ENCODE assay signal across 31 cellular contexts in genomic region chr17:42488032-42488431, GRCh38.
"Had no signal": no experiment of that assay in that cellular context is flagged by ENCODE, and none has a peak within 500 bp of the region (broad histone marks: within the 10 kb centered on the region; RNA-seq: fewer than 3 reads in every experiment).

No MANE protein-coding gene starts in this region.

- H3K4me1 Mint-ChIP-seq: neural crest cell; stimulated activated memory B cell treated with anti-CD40 and anti-IgM and Interleukin-4, amounts not matched to agents 10 μg/mL and 1 μg/mL and 100 μg/mL, for 72 hours had no signal

- DNase-seq: activated CD4-positive, alpha-beta memory T cell treated with anti-CD3 and anti-CD28 coated beads for 36 hours; activated CD4-positive, alpha-beta T cell treated with anti-CD3 and anti-CD28 coated beads for 4 hours; activated effector memory CD4-positive, alpha-beta T cell treated with anti-CD3 and anti-CD28 coated beads, Interleukin-2, amount 50 U/mL, for 16 hours; activated naive CD4-positive, alpha-beta T cell treated with anti-CD3 and anti-CD28 coated beads, Interleukin-2, amount 50 U/mL, for 16 hours; activated T-cell treated with anti-CD3 and anti-CD28 coated beads for 4 hours; amniotic stem cell; brain microvascular endothelial cell; cortex of kidney; foreskin fibroblast; heart left ventricle; hypothalamus; immature natural killer cell; kidney; left colon; mammary epithelial cell; nucleus accumbens; pancreas; psoas muscle; sigmoid colon; small intestine; stimulated activated CD4-positive, alpha-beta T cell treated with anti-CD3 and anti-CD28 coated beads, Interleukin-4, amount 100 ng/mL, for 4 hours; stimulated activated CD8-positive, alpha-beta memory T cell treated with anti-CD3 and anti-CD28 coated beads, Interleukin-4, amount 100 ng/mL, for 48 hours; stimulated activated naive CD8-positive, alpha-beta T cell treated with anti-CD3 and anti-CD28 coated beads, Interleukin-15, amount 100 ng/mL, for 72 hours; substantia nigra; T-helper 9 cell; uterus had no signal

- H3K9me3 Mint-ChIP-seq: activated CD4-positive, alpha-beta memory T cell treated with anti-CD3 and anti-CD28 coated beads for 36 hours; activated T-helper 1 cell treated with anti-CD3 and anti-CD28 coated beads, Interleukin-12 subunit alpha, Interleukin-12 subunit beta, Interleukin-2, Interleukin-4 antibody, amounts not matched to agents 30 ng/mL and 10 ng/mL and 1 ng/mL, durations not matched to agents 14 hours and 24 hours and 36 hours; neural crest cell; stimulated activated memory B cell treated with anti-CD40 and anti-IgM and Interleukin-4, amounts not matched to agents 10 μg/mL and 1 μg/mL and 100 μg/mL, for 72 hours; stimulated activated naive CD8-positive, alpha-beta T cell treated with anti-CD3 and anti-CD28 coated beads, Interleukin-15, amount 100 ng/mL, for 72 hours; type B pancreatic cell had no signal

- H3K27ac Mint-ChIP-seq: activated CD4-positive, alpha-beta memory T cell treated with anti-CD3 and anti-CD28 coated beads for 36 hours; activated T-helper 1 cell treated with anti-CD3 and anti-CD28 coated beads, Interleukin-12 subunit alpha, Interleukin-12 subunit beta, Interleukin-2, Interleukin-4 antibody, amounts not matched to agents 30 ng/mL and 10 ng/mL and 1 ng/mL, durations not matched to agents 14 hours and 24 hours and 36 hours; immature natural killer cell; stimulated activated memory B cell treated with anti-CD40 and anti-IgM and Interleukin-4, amounts not matched to agents 10 μg/mL and 1 μg/mL and 100 μg/mL, for 72 hours; stimulated activated naive CD8-positive, alpha-beta T cell treated with anti-CD3 and anti-CD28 coated beads, Interleukin-15, amount 100 ng/mL, for 72 hours; type B pancreatic cell had no signal

- ATAC-seq: esophagus mucosa; heart left ventricle; left colon; pancreas; psoas muscle; stimulated activated memory B cell treated with anti-CD40 and anti-IgM and Interleukin-4, amounts not matched to agents 10 μg/mL and 1 μg/mL and 100 μg/mL, for 72 hours; stimulated activated naive CD8-positive, alpha-beta T cell treated with anti-CD3 and anti-CD28 coated beads, Interleukin-15, amount 100 ng/mL, for 72 hours had no signal

- H3K27me3 Mint-ChIP-seq: stimulated activated memory B cell treated with anti-CD40 and anti-IgM and Interleukin-4, amounts not matched to agents 10 μg/mL and 1 μg/mL and 100 μg/mL, for 72 hours; stimulated activated naive CD8-positive, alpha-beta T cell treated with anti-CD3 and anti-CD28 coated beads, Interleukin-15, amount 100 ng/mL, for 72 hours; type B pancreatic cell had no signal

- H3K4me3 Mint-ChIP-seq: activated CD4-positive, alpha-beta memory T cell treated with anti-CD3 and anti-CD28 coated beads for 36 hours; activated T-helper 1 cell treated with anti-CD3 and anti-CD28 coated beads, Interleukin-12 subunit alpha, Interleukin-12 subunit beta, Interleukin-2, Interleukin-4 antibody, amounts not matched to agents 30 ng/mL and 10 ng/mL and 1 ng/mL, durations not matched to agents 14 hours and 24 hours and 36 hours; neural crest cell; stimulated activated memory B cell treated with anti-CD40 and anti-IgM and Interleukin-4, amounts not matched to agents 10 μg/mL and 1 μg/mL and 100 μg/mL, for 72 hours; stimulated activated naive CD8-positive, alpha-beta T cell treated with anti-CD3 and anti-CD28 coated beads, Interleukin-15, amount 100 ng/mL, for 72 hours; type B pancreatic cell had no signal
